ENCODE assay signal across 8 cellular contexts in the genomic region with DNA sequence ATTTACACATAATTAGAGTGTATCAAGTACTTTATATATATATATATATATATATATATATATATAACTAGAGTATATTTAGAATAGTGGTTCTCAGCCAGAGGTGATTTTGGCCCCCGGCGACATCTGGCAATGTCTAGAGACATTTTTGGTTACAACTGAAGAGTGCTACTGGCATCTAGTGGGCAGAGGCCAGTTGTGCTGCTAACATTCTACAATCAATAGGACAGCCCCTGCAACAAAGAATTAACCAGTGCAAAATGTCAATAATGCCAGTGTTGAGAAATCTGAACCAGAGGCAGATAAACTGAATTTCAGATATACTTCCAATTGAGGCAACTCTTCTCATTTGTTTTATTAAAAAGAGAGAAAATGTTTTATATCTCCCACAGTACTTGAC. TPM values are rescaled to one million over a fixed set of nuclear protein-coding genes. Genes with fewer than 3 reads are reported as not detected.
DNase-seq lines count a peak whose midpoint lies in the region; ATAC-seq and TF ChIP-seq lines count a peak whose summit lies in the region.

No MANE protein-coding gene starts in this region.

- H3K9me3 Mint-ChIP-seq in immature natural killer cell, result no peaks in the 10 kb centered on the region

- peaks cover 0 to 31% (median 19%) of the 10 kb centered on the region in 3 donors for H3K36me3 Mint-ChIP-seq in immature natural killer cell

- no peaks in the 10 kb centered on the region for H3K27me3 Mint-ChIP-seq in immature natural killer cell (ENCODE audit: low read depth in 3 of 3)

- peak overlapping the region in 3 of 6 donors; percentile 21 to 55 (median 50) for H3K27ac Mint-ChIP-seq in immature natural killer cell

- TF ChIP-seq POLR2A in GM18505 (IDR thresholded peaks at IDR 0.05; ENCODE audit: borderline replicate concordance, extremely low read depth, insufficient read depth, insufficient read length), result no peak

- peak; percentile 15 for DNase-seq in NCI-H2196 (lab: John Stamatoyannopoulos, UW; ENCODE audit: unreplicated experiment)
- no peak for DNase-seq in NCI-H2196 treated with DMSO at 0.1 percent for 48 hours (lab: John Stamatoyannopoulos, UW; ENCODE audit: unreplicated experiment)
- DNase-seq in LHCN-M2 (ENCODE audit: low read depth), result peak; percentile 29
- DNase-seq in activated naive CD4-positive, alpha-beta T cell treated with Interleukin-2 at 50 U/mL for 16 hours, result peak; percentile 13
- peak; percentile 9 to 40 (median 28) for DNase-seq in immature natural killer cell
- no peak for DNase-seq in middle frontal gyrus (ENCODE audit: extremely low spot score, low spot score)

- peak; percentile 75 for ATAC-seq in GM21367 (IDR thresholded peaks at IDR 0.05; ENCODE audit: unreplicated experiment)
- ATAC-seq in GM18505 (IDR thresholded peaks at IDR 0.05; ENCODE audit: unreplicated experiment), result no peak

- H3K4me1 Mint-ChIP-seq in immature natural killer cell, result peaks cover 42 to 72% of the 10 kb centered on the region in 2 donors

- H3K4me3 Mint-ChIP-seq in immature natural killer cell, result no peak overlapping the region

RNA-seq across cellular contexts. Expression of gene GTF2A1, which starts 8.9 kb away (rescaled TPM):
- 21.4 and 30.2 TPM in 2 replicates for total RNA-seq in LHCN-M2 (2014; rRNA removed)
- polyA plus RNA-seq in LHCN-M2 (2012), result 9.5 TPM
- 10 to 100 TPM; 10.5 to 26.3 (median 20.7) TPM for polyA plus RNA-seq in immature natural killer cell

Comparison
In these comparisons a context has a peak if more than half of its experiments do, and no peak if none do; other contexts are left out.
1. DNase-seq: peak in NCI-H2196 (single experiment), LHCN-M2 (single experiment), activated naive CD4-positive, alpha-beta T cell treated with Interleukin-2 at 50 U/mL for 16 hours (single experiment) and immature natural killer cell (3 of 3); none in NCI-H2196 treated with DMSO at 0.1 percent for 48 hours (single experiment) and middle frontal gyrus (single experiment).